ENCODE assay signal across 11 cellular contexts in genomic region chr4:150126880-150127236, GRCh38. TPM values are rescaled to one million over a fixed set of nuclear protein-coding genes. Genes with fewer than 3 reads are reported as not detected.
DNase-seq lines count a peak whose midpoint lies in the region; ATAC-seq, FAIRE-seq and TF ChIP-seq lines count a peak whose summit lies in the region.
"Had no signal": no experiment of that assay in that cellular context is flagged by ENCODE, and none has a peak within 500 bp of the region (broad histone marks: within the 10 kb centered on the region; RNA-seq: fewer than 3 reads in every experiment).

No MANE protein-coding gene starts in this region.

- no peak overlapping the region for H2AFZ ChIP-seq in IMR-90 (replicated peaks; ENCODE audit: low read length, poor library complexity)
- peak overlapping the region; percentile 41 for H2AFZ ChIP-seq in endothelial cell of umbilical vein (ENCODE audit: low read depth, low read length)

- no peak overlapping the region; a peak in 1 of 4 replicates for H4K8ac ChIP-seq in IMR-90 (ENCODE audit: low read depth in 2 of 2, low read length in 2 of 2)

- peaks cover 32 to 39% of the 10 kb centered on the region in 2 experiments for H3K79me1 ChIP-seq in IMR-90 (ENCODE audit: low read depth in 1 of 2, low read length in 2 of 2)

- H2BK15ac ChIP-seq in IMR-90 (ENCODE audit: low read depth, low read length), result no peak overlapping the region; the same call in 2 of the 3 replicates

- H4K91ac ChIP-seq in IMR-90 (ENCODE audit: insufficient read depth, low read depth, low read length), result no peak overlapping the region

- no peak for TF ChIP-seq RAD21 in IMR-90 (IDR thresholded peaks at IDR 0.05; ENCODE audit: low read length)

- CTCF ChIA-PET in IMR-90 (lab: Yijun Ruan, JAX), result interaction anchor here (1.0 kb wide), 1 partner anchor 9 kb away, joined by 3 read pairs; no protein-coding TSS in a partner anchor
- CTCF ChIA-PET in endothelial cell of umbilical vein (lab: Charles Lee), result interaction anchor here (2.5 kb wide), 1 partner anchor 82 kb away, joined by 9 read pairs; no protein-coding TSS in a partner anchor
- CTCF ChIA-PET in CD4-positive, alpha-beta T cell (lab: Charles Lee), result no interaction called here

- no peaks in the 10 kb centered on the region for H3K27me3 ChIP-seq in IMR-90 (ENCODE audit: control insufficient read depth, insufficient read depth, low read length)
- H3K27me3 ChIP-seq in endothelial cell of umbilical vein (ENCODE audit: control insufficient read depth in 2 of 2, insufficient read depth in 2 of 2, low read length in 2 of 2), result no peaks in the 10 kb centered on the region
- no peaks in the 10 kb centered on the region for H3K27me3 ChIP-seq in CD4-positive, alpha-beta T cell (ENCODE audit: control insufficient read depth, insufficient read depth, low read length)

- TF ChIP-seq POLR2A in IMR-90 (IDR thresholded peaks at IDR 0.05; ENCODE audit: low read depth, low read length), result no peak
- TF ChIP-seq POLR2A in endothelial cell of umbilical vein (IDR thresholded peaks at IDR 0.05; ENCODE audit: low read depth, low read length), result no peak

- H3K4me1 Mint-ChIP-seq in CD4-positive, alpha-beta T cell (ENCODE audit: low read depth), result no peaks in the 10 kb centered on the region
- no peaks in the 10 kb centered on the region for H3K4me1 Mint-ChIP-seq in activated T-helper 1 cell treated with anti-CD3 and anti-CD28 coated beads, Interleukin-12 subunit alpha, Interleukin-12 subunit beta, Interleukin-2, Interleukin-4 antibody, amounts not matched to agents 30 ng/mL and 10 ng/mL and 1 ng/mL, durations not matched to agents 14 hours and 24 hours and 36 hours (ENCODE audit: low read depth)
- H3K4me1 Mint-ChIP-seq: CD4-positive, alpha-beta memory T cell had no signal

- H3K56ac ChIP-seq in IMR-90 (ENCODE audit: extremely low read depth, insufficient read depth, low read length), result peak overlapping the region; percentile 27; the same call in 1 of the 2 replicates

- H3K27ac Mint-ChIP-seq in CD4-positive, alpha-beta T cell, result no peak overlapping the region
- H3K27ac Mint-ChIP-seq in activated T-helper 1 cell treated with anti-CD3 and anti-CD28 coated beads, Interleukin-12 subunit alpha, Interleukin-12 subunit beta, Interleukin-2, Interleukin-4 antibody, amounts not matched to agents 30 ng/mL and 10 ng/mL and 1 ng/mL, durations not matched to agents 14 hours and 24 hours and 36 hours, result no peak overlapping the region
- H3K27ac Mint-ChIP-seq: CD4-positive, alpha-beta memory T cell had no signal

- H2BK120ac ChIP-seq in IMR-90 (ENCODE audit: low read depth, low read length), result 0 out of 2 replicates have a peak overlapping the region, but pooled peaks have one; percentile 7

- intact Hi-C loops in IMR-90 (cut with micrococcal nuclease), result no loop called here
- intact Hi-C loops in endothelial cell of umbilical vein (cut with micrococcal nuclease), result no loop called here
- intact Hi-C loops in CD4-positive, alpha-beta T cell (cut with DNase I, micrococcal nuclease), result no loop called here
- intact Hi-C loops in activated T-helper 1 cell treated with anti-CD3 and anti-CD28 coated beads, Interleukin-12 subunit alpha, Interleukin-12 subunit beta, Interleukin-2, Interleukin-4 antibody, amounts not matched to agents 30 ng/mL and 10 ng/mL and 1 ng/mL, durations not matched to agents 14 hours and 24 hours and 36 hours (cut with micrococcal nuclease), result no loop called here

- no peak overlapping the region; the same call in 1 of the 2 replicates for H3K18ac ChIP-seq in IMR-90 (ENCODE audit: low read depth, low read length)

- H3K9ac ChIP-seq in IMR-90 (ENCODE audit: low read depth, low read length) (no peak overlapping the region), endothelial cell of umbilical vein (replicated peaks; ENCODE audit: extremely low read depth, insufficient read depth, low read length) (no peak overlapping the region)

- H4K20me1 ChIP-seq in IMR-90 (ENCODE audit: insufficient read depth, low read length), result no peaks in the 10 kb centered on the region
- H4K20me1 ChIP-seq in endothelial cell of umbilical vein (replicated peaks; ENCODE audit: control insufficient read depth, extremely low read depth, insufficient read depth, low read length), result no peaks in the 10 kb centered on the region

- no peaks in the 10 kb centered on the region for H3K79me2 ChIP-seq in endothelial cell of umbilical vein (ENCODE audit: control insufficient read depth, insufficient read depth, low read length)

- H3K4ac ChIP-seq in IMR-90 (ENCODE audit: low read depth, low read length), result no peak overlapping the region

- H2BK20ac ChIP-seq in IMR-90 (ENCODE audit: low read depth, low read length), result no peak overlapping the region

- H3K27me3 Mint-ChIP-seq in CD4-positive, alpha-beta T cell, result peaks cover 12% of the 10 kb centered on the region
- H3K27me3 Mint-ChIP-seq in activated T-helper 1 cell treated with anti-CD3 and anti-CD28 coated beads, Interleukin-12 subunit alpha, Interleukin-12 subunit beta, Interleukin-2, Interleukin-4 antibody, amounts not matched to agents 30 ng/mL and 10 ng/mL and 1 ng/mL, durations not matched to agents 14 hours and 24 hours and 36 hours (ENCODE audit: insufficient read depth), result peaks cover 3% of the 10 kb centered on the region

- POLR2A ChIA-PET in IMR-90 (lab: Charles Lee; ENCODE audit: unreplicated experiment), result no interaction called here
- POLR2A ChIA-PET in endothelial cell of umbilical vein (lab: Charles Lee), result no interaction called here
- POLR2A ChIA-PET in CD4-positive, alpha-beta T cell (lab: Charles Lee), result no interaction called here

- H3K9me1 ChIP-seq in IMR-90 (ENCODE audit: insufficient read depth, low read length), result peaks cover 6% of the 10 kb centered on the region; the same call in 1 of the 2 replicates
- H3K9me1 ChIP-seq in endothelial cell of umbilical vein (replicated peaks; ENCODE audit: control insufficient read depth, extremely low read depth, insufficient read depth, low read length), result no peaks in the 10 kb centered on the region

- H3K4me2 ChIP-seq in IMR-90 (ENCODE audit: low read depth, low read length) (peak overlapping the region; percentile 59; the same call in 1 of the 2 replicates), endothelial cell of umbilical vein (ENCODE audit: insufficient read depth, low read length) (peak overlapping the region; percentile 63)

- H3K14ac ChIP-seq in IMR-90 (replicated peaks; ENCODE audit: low read depth, low read length), result no peak overlapping the region

- H3K9me3 Mint-ChIP-seq in CD4-positive, alpha-beta T cell, result no peaks in the 10 kb centered on the region
- H3K9me3 Mint-ChIP-seq in activated T-helper 1 cell treated with anti-CD3 and anti-CD28 coated beads, Interleukin-12 subunit alpha, Interleukin-12 subunit beta, Interleukin-2, Interleukin-4 antibody, amounts not matched to agents 30 ng/mL and 10 ng/mL and 1 ng/mL, durations not matched to agents 14 hours and 24 hours and 36 hours, result no peaks in the 10 kb centered on the region

- H2AK9ac ChIP-seq in IMR-90 (replicated peaks; ENCODE audit: low read depth, low read length, poor library complexity), result no peak overlapping the region

- no peak for TF ChIP-seq CTCF in IMR-90 (conservative IDR thresholded peaks at IDR 0.05; ENCODE audit: low read depth, low read length)
- TF ChIP-seq CTCF in endothelial cell of umbilical vein (IDR thresholded peaks at IDR 0.05; ENCODE audit: extremely low read depth in 1 of 2, insufficient read depth in 1 of 2, low read depth in 1 of 2, low read length in 2 of 2), result no peak
- TF ChIP-seq CTCF in CD4-positive, alpha-beta T cell (IDR thresholded peaks at IDR 0.05), result no peak

- no peaks in the 10 kb centered on the region for H3K36me3 Mint-ChIP-seq in CD4-positive, alpha-beta T cell (ENCODE audit: low read depth)
- H3K36me3 Mint-ChIP-seq in activated T-helper 1 cell treated with anti-CD3 and anti-CD28 coated beads, Interleukin-12 subunit alpha, Interleukin-12 subunit beta, Interleukin-2, Interleukin-4 antibody, amounts not matched to agents 30 ng/mL and 10 ng/mL and 1 ng/mL, durations not matched to agents 14 hours and 24 hours and 36 hours (ENCODE audit: low read depth), result no peaks in the 10 kb centered on the region
- H3K36me3 Mint-ChIP-seq: CD4-positive, alpha-beta memory T cell had no signal

- dilution Hi-C loops in IMR-90 (cut with HindIII; ENCODE audit: low sequenced_read_pairs, unreplicated experiment), result no loop called here
- dilution Hi-C loops in endothelial cell of umbilical vein (cut with MboI; ENCODE audit: extremely low pct_ligation_motif_present, low sequenced_read_pairs), result no loop called here

- no peak overlapping the region for H4K5ac ChIP-seq in IMR-90 (ENCODE audit: low read depth, low read length)

- no peak overlapping the region for H3K4me3 Mint-ChIP-seq in CD4-positive, alpha-beta T cell
- no peak overlapping the region for H3K4me3 Mint-ChIP-seq in activated T-helper 1 cell treated with anti-CD3 and anti-CD28 coated beads, Interleukin-12 subunit alpha, Interleukin-12 subunit beta, Interleukin-2, Interleukin-4 antibody, amounts not matched to agents 30 ng/mL and 10 ng/mL and 1 ng/mL, durations not matched to agents 14 hours and 24 hours and 36 hours
- H3K4me3 Mint-ChIP-seq: CD4-positive, alpha-beta memory T cell had no signal

- H2AK5ac ChIP-seq in IMR-90 (ENCODE audit: low read depth, low read length), result no peak overlapping the region

- ATAC-seq in GM21529 (IDR thresholded peaks at IDR 0.05; ENCODE audit: unreplicated experiment), result peak; percentile 57
- peak; percentile 48 for ATAC-seq in IMR-90 (ENCODE audit: low read depth)
- no peak for ATAC-seq in CD4-positive, alpha-beta T cell (ENCODE audit: poor library complexity)

- BruUV-seq in IMR-90 (replicated peaks; lab: Mats Ljungman, UMichigan) (no TSS peak), endothelial cell of umbilical vein (replicated peaks; lab: Mats Ljungman, UMichigan) (no TSS peak)

- WGBS in IMR-90 (ENCODE audit: extremely low coverage in 2 of 2, insufficient read length in 1 of 2), 2 experiments, result no CpG with 5 or more reads among the region's 1 CpG

- H3K4me1 ChIP-seq in IMR-90 (ENCODE audit: control insufficient read depth, insufficient read depth, low read length) (peaks cover 9% of the 10 kb centered on the region), endothelial cell of umbilical vein (ENCODE audit: control insufficient read depth, extremely low read depth, insufficient read depth, low read length) (peaks cover 13% of the 10 kb centered on the region)

- H3K9me3 ChIP-seq in IMR-90 (ENCODE audit: control insufficient read depth, insufficient read depth, low read length) (no peaks in the 10 kb centered on the region), endothelial cell of umbilical vein (replicated peaks; ENCODE audit: control insufficient read depth, insufficient read depth, low read length) (no peaks in the 10 kb centered on the region)
- no peaks in the 10 kb centered on the region for H3K9me3 ChIP-seq in CD4-positive, alpha-beta T cell (ENCODE audit: control insufficient read depth, low read length)

- H3K27ac ChIP-seq in IMR-90 (ENCODE audit: insufficient read depth, low read length) (no peak overlapping the region), endothelial cell of umbilical vein (ENCODE audit: insufficient read depth, low read depth, low read length) (peak overlapping the region; percentile 48)
- no peak overlapping the region for H3K27ac ChIP-seq in CD4-positive, alpha-beta T cell (ENCODE audit: low read depth, low read length)
- H3K27ac ChIP-seq: skin epidermis had no signal

- DNase-seq in Daoy (ENCODE audit: low read depth) (peak; percentile 53), IMR-90 (peak; percentile 75), endothelial cell of umbilical vein (ENCODE audit: low read depth, low spot score) (peak; percentile 37), germinal center (ENCODE audit: low spot score) (no peak), NCI-H2227 (lab: John Stamatoyannopoulos, UW; ENCODE audit: unreplicated experiment) (no peak)
- no peak for DNase-seq in CD4-positive, alpha-beta T cell
- DNase-seq in activated T-helper 1 cell treated with anti-CD3 and anti-CD28 coated beads, Interleukin-12 subunit alpha, Interleukin-12 subunit beta, Interleukin-2, Interleukin-4 antibody, amounts not matched to agents 30 ng/mL and 10 ng/mL and 1 ng/mL, durations not matched to agents 14 hours and 24 hours and 36 hours (ENCODE audit: low spot score), result no peak
- DNase-seq: CD4-positive, alpha-beta memory T cell; Right ventricle myocardium superior had no signal

- H3K23ac ChIP-seq in IMR-90 (ENCODE audit: low read depth, low read length), result no peak overlapping the region; the same call in 1 of the 2 replicates

- in situ Hi-C loops in IMR-90 (cut with MboI; ENCODE audit: low sequenced_read_pairs), result no loop called here

- peak overlapping the region; percentile 79 for H2BK5ac ChIP-seq in IMR-90 (ENCODE audit: low read depth, low read length, poor library complexity, severe bottlenecking)

- H3K36me3 ChIP-seq in IMR-90 (ENCODE audit: control insufficient read depth, insufficient read depth, low read length), result no peaks in the 10 kb centered on the region
- no peaks in the 10 kb centered on the region for H3K36me3 ChIP-seq in endothelial cell of umbilical vein (ENCODE audit: control insufficient read depth in 2 of 2, extremely low read depth in 1 of 2, insufficient read depth in 2 of 2, low read length in 2 of 2)

- H3K4me3 ChIP-seq in IMR-90 (ENCODE audit: insufficient read depth, low read depth, low read length), result no peak overlapping the region
- no peak overlapping the region for H3K4me3 ChIP-seq in endothelial cell of umbilical vein (replicated peaks in 1 of 3; ENCODE audit: insufficient read depth in 1 of 3, low read depth in 1 of 3, low read length in 3 of 3)
- H3K4me3 ChIP-seq: skin epidermis had no signal

- no peak for FAIRE-seq in endothelial cell of umbilical vein (lab: Jason Lieb, UNC)

RNA-seq across cellular contexts. Expression of gene DCLK2, which starts 48.6 kb away (rescaled TPM):
- total RNA-seq in Daoy (2014; rRNA removed; shearing (Covaris generic)), result 9.7 and 13.5 TPM in 2 replicates
- total RNA-seq in IMR-90 (2012; rRNA removed) (10.8 and 11.3 TPM in 2 replicates), endothelial cell of umbilical vein (4.6 and 4.7 TPM in 2 replicates)
- polyA plus RNA-seq in IMR-90 (2012; rRNA removed) (13.2 and 15.5 TPM in 2 replicates), endothelial cell of umbilical vein (1.7 TPM in 2 replicates)
- polyA plus RNA-seq in IMR-90 (2012; cell fraction: cytosol; rRNA removed), result 7.1 and 9.1 TPM in 2 replicates
- polyA plus RNA-seq in IMR-90 (2012; cell fraction: nucleus; rRNA removed; ENCODE audit: low replicate concordance), result 28.7 and 33.6 TPM in 2 replicates
- 1.7 and 1.8 TPM in 2 replicates for polyA plus RNA-seq in endothelial cell of umbilical vein (2011; cell fraction: cytosol; rRNA removed)
- 3.9 and 4.5 TPM in 2 replicates for polyA plus RNA-seq in endothelial cell of umbilical vein (2011; cell fraction: nucleus; rRNA removed)
- 1.7 and 1.9 TPM in 2 replicates for polyA plus RNA-seq in endothelial cell of umbilical vein (2012)
- 5.4 and 7.1 TPM in 2 replicates for polyA minus RNA-seq in endothelial cell of umbilical vein
- polyA minus RNA-seq in endothelial cell of umbilical vein (2011; cell fraction: cytosol; rRNA and poly(A)+ RNA removed), result 1.6 TPM
- polyA minus RNA-seq in endothelial cell of umbilical vein (2011; cell fraction: nucleus; rRNA and poly(A)+ RNA removed), result 10.5 and 13.4 TPM in 2 replicates
- not detected for total RNA-seq in CD4-positive, alpha-beta T cell
- 0.08 TPM in 1 of 2 replicates, not detected in the other for total RNA-seq in activated T-helper 1 cell treated with anti-CD3 and anti-CD28 coated beads, Interleukin-12 subunit alpha, Interleukin-12 subunit beta, Interleukin-2, Interleukin-4 antibody, amounts not matched to agents 30 ng/mL and 10 ng/mL and 1 ng/mL, durations not matched to agents 14 hours and 24 hours and 36 hours
- total RNA-seq: CD4-positive, alpha-beta memory T cell had no signal
- polyA plus RNA-seq: CD4-positive, alpha-beta memory T cell had no signal

Comparison
In these comparisons a context has a peak if more than half of its experiments do, and no peak if none do; other contexts are left out.
1. DNase-seq: peak in Daoy (single experiment), IMR-90 (single experiment) and endothelial cell of umbilical vein (single experiment); none in germinal center (single experiment), CD4-positive, alpha-beta T cell (0 of 10), activated T-helper 1 cell treated with anti-CD3 and anti-CD28 coated beads, Interleukin-12 subunit alpha, Interleukin-12 subunit beta, Interleukin-2, Interleukin-4 antibody, amounts not matched to agents 30 ng/mL and 10 ng/mL and 1 ng/mL, durations not matched to agents 14 hours and 24 hours and 36 hours (single experiment) and NCI-H2227 (single experiment).